17 cellular contexts compared by ENCODE assay signal in the genomic region with DNA sequence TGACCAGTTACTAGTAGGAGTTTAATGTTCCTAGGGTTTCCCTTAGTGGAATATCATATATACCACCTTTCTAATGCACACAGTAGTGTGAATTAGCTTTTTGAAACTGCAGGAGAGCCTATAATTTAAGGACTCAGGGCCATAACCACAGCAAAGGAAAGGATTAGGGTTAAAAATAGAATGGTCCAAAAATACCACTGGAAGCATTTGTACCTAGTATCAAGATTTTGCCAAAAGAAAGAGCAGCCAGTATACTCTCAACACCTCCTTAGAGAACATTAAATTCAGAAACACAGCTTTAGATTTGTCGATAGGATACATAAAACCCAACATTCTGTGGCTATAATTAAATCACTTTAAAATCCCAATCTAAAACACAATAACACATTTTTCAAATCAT.
DNase-seq lines count a peak whose midpoint lies in the region; ATAC-seq and TF ChIP-seq lines count a peak whose summit lies in the region.
"Had no signal": no experiment of that assay in that cellular context is flagged by ENCODE, and none has a peak within 500 bp of the region (broad histone marks: within the 10 kb centered on the region; RNA-seq: fewer than 3 reads in every experiment).

No MANE protein-coding gene starts in this region.

- H3K4me1 ChIP-seq in heart left ventricle (peaks cover 0 to 33% (median 0%) of the 10 kb centered on the region in 12 donors), right atrium auricular region (peaks cover 0 to 8% of the 10 kb centered on the region in 2 donors), body of pancreas (no peaks in the 10 kb centered on the region)
- H3K4me1 ChIP-seq: BE2C had no signal

- intact Hi-C loops in natural killer cell (cut with micrococcal nuclease) (no loop called here), heart left ventricle (cut with DNase I) (no loop called here), body of pancreas (cut with DNase I) (no loop called here)

- DNase-seq in natural killer cell treated with Interleukin-12 subunit alpha and Interleukin-12 subunit beta and Interleukin-15 and Interleukin-18, amount 100 ng/mL, for 72 hours (ENCODE audit: low spot score): no peak
- DNase-seq in natural killer cell (no peak), heart left ventricle (no peak), right atrium auricular region (ENCODE audit: low spot score) (no peak), H7 (no peak), body of pancreas (no peak), middle frontal gyrus (ENCODE audit: extremely low spot score, low spot score) (no peak)
- DNase-seq: BE2C; CD8-positive, alpha-beta T cell; COR-L47; DMS153; DMS79 treated with DMSO at 0.1 percent for 48 hours; EL; GDM1; H9 had no signal

- H3K4me1 Mint-ChIP-seq in natural killer cell treated with Interleukin-12 subunit alpha and Interleukin-12 subunit beta and Interleukin-15 and Interleukin-18, amount 100 ng/mL, for 72 hours (ENCODE audit: low read depth in 2 of 2): peaks cover 0 to 9% of the 10 kb centered on the region in 2 donors
- H3K4me1 Mint-ChIP-seq in natural killer cell: no peaks in the 10 kb centered on the region

- ATAC-seq in natural killer cell treated with Interleukin-12 subunit alpha and Interleukin-12 subunit beta and Interleukin-15 and Interleukin-18, amount 100 ng/mL, for 72 hours: no peak
- ATAC-seq in natural killer cell: no peak
- ATAC-seq in heart left ventricle: peak; percentile 77 to 84 (median 80)
- no peak for ATAC-seq in body of pancreas
- ATAC-seq: CD8-positive, alpha-beta T cell; GM23338 had no signal

- H3K27me3 ChIP-seq in heart left ventricle (no peaks in the 10 kb centered on the region), right atrium auricular region (no peaks in the 10 kb centered on the region), H7 (ENCODE audit: control insufficient read depth, insufficient read depth, low read length) (no peaks in the 10 kb centered on the region), body of pancreas (no peaks in the 10 kb centered on the region)
- H3K27me3 ChIP-seq: BE2C had no signal

- H3K27ac ChIP-seq in heart left ventricle (peak overlapping the region in 9 of 12 donors; percentile 6 to 78 (median 59)), right atrium auricular region (peak overlapping the region; percentile 58 to 85), body of pancreas (no peak overlapping the region)
- H3K27ac ChIP-seq: C4-2B had no signal

- H3K27me3 Mint-ChIP-seq in natural killer cell treated with Interleukin-12 subunit alpha and Interleukin-12 subunit beta and Interleukin-15 and Interleukin-18, amount 100 ng/mL, for 72 hours: no peaks in the 10 kb centered on the region
- H3K27me3 Mint-ChIP-seq in natural killer cell (ENCODE audit: low read depth in 2 of 2): peaks cover 0 to 2% of the 10 kb centered on the region in 2 donors

- no peak for TF ChIP-seq CTCF in natural killer cell (IDR thresholded peaks at IDR 0.05)
- no peak for TF ChIP-seq CTCF in heart left ventricle (IDR thresholded peaks at IDR 0.05)
- no peak for TF ChIP-seq CTCF in right atrium auricular region (IDR thresholded peaks at IDR 0.05)
- no peak for TF ChIP-seq CTCF in body of pancreas (IDR thresholded peaks at IDR 0.05)

- no peaks in the 10 kb centered on the region for H3K9me3 ChIP-seq in heart left ventricle
- H3K9me3 ChIP-seq in right atrium auricular region: no peaks in the 10 kb centered on the region
- H3K9me3 ChIP-seq in body of pancreas: no peaks in the 10 kb centered on the region
- H3K9me3 ChIP-seq: BE2C had no signal

- H3K4me3 Mint-ChIP-seq in natural killer cell treated with Interleukin-12 subunit alpha and Interleukin-12 subunit beta and Interleukin-15 and Interleukin-18, amount 100 ng/mL, for 72 hours: peak overlapping the region; percentile 50
- H3K4me3 Mint-ChIP-seq in natural killer cell: no peak overlapping the region
- H3K4me3 Mint-ChIP-seq: CD8-positive, alpha-beta T cell; GM23338; H9 had no signal

- no peak for TF ChIP-seq POLR2A in heart left ventricle (IDR thresholded peaks at IDR 0.05)
- no peak for TF ChIP-seq POLR2A in body of pancreas (IDR thresholded peaks at IDR 0.05)

- H3K9me3 Mint-ChIP-seq in natural killer cell treated with Interleukin-12 subunit alpha and Interleukin-12 subunit beta and Interleukin-15 and Interleukin-18, amount 100 ng/mL, for 72 hours: no peaks in the 10 kb centered on the region
- H3K9me3 Mint-ChIP-seq in natural killer cell: no peaks in the 10 kb centered on the region
- H3K9me3 Mint-ChIP-seq: CD8-positive, alpha-beta T cell had no signal

- peak overlapping the region in 1 of 2 donors; percentile 85 for H3K27ac Mint-ChIP-seq in natural killer cell treated with Interleukin-12 subunit alpha and Interleukin-12 subunit beta and Interleukin-15 and Interleukin-18, amount 100 ng/mL, for 72 hours
- no peak overlapping the region for H3K27ac Mint-ChIP-seq in natural killer cell
- H3K27ac Mint-ChIP-seq: CD8-positive, alpha-beta T cell; GM23338; H9 had no signal

- H3K36me3 ChIP-seq in heart left ventricle (no peaks in the 10 kb centered on the region), right atrium auricular region (no peaks in the 10 kb centered on the region), H7 (replicated peaks; ENCODE audit: control insufficient read depth, insufficient read depth, low read length) (no peaks in the 10 kb centered on the region), body of pancreas (replicated peaks in 1 of 2; ENCODE audit: insufficient read depth in 1 of 2, low read depth in 2 of 2) (no peaks in the 10 kb centered on the region)
- H3K36me3 ChIP-seq: BE2C had no signal

- H3K36me3 Mint-ChIP-seq in natural killer cell treated with Interleukin-12 subunit alpha and Interleukin-12 subunit beta and Interleukin-15 and Interleukin-18, amount 100 ng/mL, for 72 hours: no peaks in the 10 kb centered on the region
- no peaks in the 10 kb centered on the region for H3K36me3 Mint-ChIP-seq in natural killer cell
- H3K36me3 Mint-ChIP-seq: CD8-positive, alpha-beta T cell had no signal

- H3K4me3 ChIP-seq in heart left ventricle: peak overlapping the region in 7 of 12 donors; percentile 17 to 38 (median 20)
- H3K4me3 ChIP-seq in right atrium auricular region: peak overlapping the region; percentile 21 to 40
- H3K4me3 ChIP-seq in H7 (ENCODE audit: insufficient read depth, low read depth, low read length): no peak overlapping the region
- H3K4me3 ChIP-seq in body of pancreas: no peak overlapping the region
- H3K4me3 ChIP-seq: GM23338 had no signal

- 47 to 59% (median 52%) methylated on average over 1 of the region's 1 CpG for WGBS in heart left ventricle, 4 donors
- WGBS in body of pancreas, 2 donors: 78 to 89% methylated on average over 1 of the region's 1 CpG

Comparison
In these comparisons a context has a peak if more than half of its experiments do, and no peak if none do; other contexts are left out.
1. ATAC-seq: peak in heart left ventricle (4 of 4); none in natural killer cell treated with Interleukin-12 subunit alpha and Interleukin-12 subunit beta and Interleukin-15 and Interleukin-18, amount 100 ng/mL, for 72 hours (0 of 2), natural killer cell (0 of 3) and body of pancreas (single experiment).
2. H3K27ac ChIP-seq: peak in heart left ventricle (9 of 12) and right atrium auricular region (2 of 2); none in body of pancreas (0 of 4).
3. H3K4me3 ChIP-seq: peak in heart left ventricle (7 of 12) and right atrium auricular region (2 of 2); none in H7 (single experiment) and body of pancreas (0 of 2).